ENCODE assay signal across 8 cellular contexts in genomic region chr13:111202745-111203144, GRCh38.
DNase-seq lines count a peak whose midpoint lies in the region; ATAC-seq, FAIRE-seq and TF ChIP-seq lines count a peak whose summit lies in the region.

No MANE protein-coding gene starts in this region.

- no peak overlapping the region for H4K12ac ChIP-seq in trophoblast cell (ENCODE audit: low read depth, low read length)

- H4K91ac ChIP-seq in trophoblast cell (ENCODE audit: low read depth, low read length), result no peak overlapping the region

- H3K4me1 ChIP-seq in PC-3 (ENCODE audit: insufficient read depth, low read length), result no peaks in the 10 kb centered on the region
- peaks cover 10 to 16% of the 10 kb centered on the region in 2 experiments for H3K4me1 ChIP-seq in trophoblast cell (ENCODE audit: control insufficient read depth in 1 of 2, insufficient read depth in 2 of 2, low read length in 2 of 2)
- peaks cover 4 to 28% of the 10 kb centered on the region in 2 donors for H3K4me1 ChIP-seq in small intestine (ENCODE audit: control insufficient read depth in 2 of 2, insufficient read depth in 1 of 2, low read depth in 1 of 2, low read length in 1 of 2)

- no peak overlapping the region for H2AK5ac ChIP-seq in trophoblast cell (ENCODE audit: low read length)

- H3K4me2 ChIP-seq in PC-3 (ENCODE audit: low read length) (no peak overlapping the region), trophoblast cell (ENCODE audit: low read length) (no peak overlapping the region)

- no peaks in the 10 kb centered on the region; the same call in 1 of the 2 replicates for H3K9me3 ChIP-seq in AG04450 (ENCODE audit: control insufficient read depth, insufficient read depth, low read length)
- no peaks in the 10 kb centered on the region for H3K9me3 ChIP-seq in PC-3 (ENCODE audit: low read length)
- peaks cover 1% of the 10 kb centered on the region for H3K9me3 ChIP-seq in trophoblast cell (ENCODE audit: insufficient read depth, low read depth, low read length)
- no peaks in the 10 kb centered on the region for H3K9me3 ChIP-seq in small intestine (ENCODE audit: control insufficient read depth, low read depth)

- no peak overlapping the region for H3K14ac ChIP-seq in trophoblast cell (ENCODE audit: low read length)

- no peak overlapping the region for H3K18ac ChIP-seq in trophoblast cell (ENCODE audit: low read length)

- H3K79me1 ChIP-seq in trophoblast cell (ENCODE audit: low read length), result peaks cover 3% of the 10 kb centered on the region

- BruUV-seq in PC-3 (replicated peaks; lab: Mats Ljungman, UMichigan), result no TSS peak

- H3K4ac ChIP-seq in trophoblast cell (ENCODE audit: low read depth, low read length), result no peak overlapping the region

- POLR2A ChIA-PET in AG04450 (lab: Yijun Ruan, JAX), result interaction anchor here (1.1 kb wide), 1 partner anchor 288 kb away, joined by 4 read pairs; the partner anchor contains the start of gene ANKRD10
- POLR2A ChIA-PET in PC-3 (lab: Charles Lee; ENCODE audit: unreplicated experiment), result no interaction called here

- peaks cover 11% of the 10 kb centered on the region; the same call in 1 of the 2 replicates for H4K20me1 ChIP-seq in PC-3 (ENCODE audit: low read length)

- no peaks in the 10 kb centered on the region for H3K9me2 ChIP-seq in PC-3 (replicated peaks; ENCODE audit: low read length)

- no peak for DNase-seq in AG04450 (ENCODE audit: low read depth, low spot score)
- peak; percentile 18 for DNase-seq in PC-3
- DNase-seq in epithelial cell of esophagus (ENCODE audit: low read depth), result peak; percentile 66
- peak; percentile 66 to 96 for DNase-seq in trophoblast cell
- no peak for DNase-seq in head of caudate nucleus
- DNase-seq in small intestine, result no peak

- no peak overlapping the region for H2BK120ac ChIP-seq in trophoblast cell (ENCODE audit: insufficient read depth, low read length, poor library complexity)

- H3K4me3 ChIP-seq in AG04450 (ENCODE audit: low read depth, low read length) (peak overlapping the region; percentile 17), PC-3 (ENCODE audit: low read length) (no peak overlapping the region), epithelial cell of esophagus (ENCODE audit: low read length) (no peak overlapping the region), trophoblast cell (ENCODE audit: low read depth, low read length) (no peak overlapping the region), small intestine (ENCODE audit: low read depth in 1 of 2, low read length in 2 of 2) (no peak overlapping the region)

- no peak overlapping the region for H3K23ac ChIP-seq in trophoblast cell (ENCODE audit: low read length)

- H2BK12ac ChIP-seq in trophoblast cell (ENCODE audit: low read length), result no peak overlapping the region

- no CpG with 5 or more reads among the region's 1 CpG for WGBS in trophoblast cell (ENCODE audit: extremely low coverage, insufficient coverage, insufficient read length)
- 38 to 74% (median 66%) methylated on average over 1 of the region's 1 CpG for WGBS in small intestine, 3 donors

- peaks cover 68% of the 10 kb centered on the region for H3K79me2 ChIP-seq in PC-3 (ENCODE audit: low read length)
- H3K79me2 ChIP-seq in trophoblast cell (ENCODE audit: control insufficient read depth, insufficient read depth, low read length, poor library complexity), result no peaks in the 10 kb centered on the region

- no peak for TF ChIP-seq CTCF in AG04450 (IDR thresholded peaks at IDR 0.05; ENCODE audit: low read depth, low read length)
- no peak for TF ChIP-seq CTCF in PC-3 (conservative IDR thresholded peaks at IDR 0.05; ENCODE audit: low read depth, low read length)
- TF ChIP-seq CTCF in epithelial cell of esophagus (IDR thresholded peaks at IDR 0.05; ENCODE audit: insufficient read depth, low read depth, low read length, missing control alignments), result no peak

- H3F3A ChIP-seq in PC-3 (ENCODE audit: low read length, unreplicated experiment), result no peaks in the 10 kb centered on the region

- H2BK5ac ChIP-seq in trophoblast cell (ENCODE audit: low read depth, low read length, poor library complexity), result no peak overlapping the region

- no peak overlapping the region for H2AFZ ChIP-seq in PC-3 (ENCODE audit: low read length)
- H2AFZ ChIP-seq in trophoblast cell (ENCODE audit: insufficient read depth, low read length, poor library complexity), result no peak overlapping the region

- CTCF ChIA-PET in AG04450 (lab: Charles Lee) (interaction anchor here (0.6 kb wide), 1 partner anchor 136 kb away, joined by 3 read pairs; no protein-coding TSS in a partner anchor), PC-3 (lab: Charles Lee) (interaction anchor here (0.5 kb wide), 1 partner anchor 136 kb away, joined by 7 read pairs; no protein-coding TSS in a partner anchor)

- no peak overlapping the region for H3K9ac ChIP-seq in PC-3 (ENCODE audit: low read length)
- no peak overlapping the region for H3K9ac ChIP-seq in trophoblast cell (ENCODE audit: low read length)

- H3K27me3 ChIP-seq in AG04450 (ENCODE audit: control insufficient read depth, insufficient read depth, low read length) (no peaks in the 10 kb centered on the region), PC-3 (ENCODE audit: low read length) (no peaks in the 10 kb centered on the region), trophoblast cell (ENCODE audit: insufficient read depth, low read length) (no peaks in the 10 kb centered on the region), small intestine (ENCODE audit: control insufficient read depth in 2 of 2, insufficient read depth in 2 of 2, low read length in 2 of 2) (no peaks in the 10 kb centered on the region)

- intact Hi-C loops in PC-3 (cut with micrococcal nuclease), result no loop called here
- intact Hi-C loops in head of caudate nucleus (cut with DNase I), result no loop called here

- no peak overlapping the region for H4K8ac ChIP-seq in trophoblast cell (ENCODE audit: low read depth, low read length)

- no peak overlapping the region for H3K27ac ChIP-seq in AG04450 (ENCODE audit: low read depth, low read length)
- H3K27ac ChIP-seq in PC-3 (ENCODE audit: low read length), result no peak overlapping the region
- no peak overlapping the region for H3K27ac ChIP-seq in trophoblast cell (ENCODE audit: low read depth, low read length)
- H3K27ac ChIP-seq in small intestine (ENCODE audit: low read depth in 1 of 2, low read length in 1 of 2), result no peak overlapping the region

- ATAC-seq in GM18520 (IDR thresholded peaks at IDR 0.05; ENCODE audit: unreplicated experiment) (peak; percentile 54), HG03025 (IDR thresholded peaks at IDR 0.05; ENCODE audit: low FRiP score, unreplicated experiment) (peak; percentile 42), PC-3 (peak; percentile 20; the same call in 1 of the 2 replicates)

- FAIRE-seq in small intestine (lab: Jason Lieb, UNC), result no peak

- H3K36me3 ChIP-seq in PC-3 (ENCODE audit: low read depth, low read length) (no peaks in the 10 kb centered on the region), trophoblast cell (ENCODE audit: control insufficient read depth in 1 of 2, insufficient read depth in 2 of 2, low read length in 2 of 2) (peaks cover 3 to 4% of the 10 kb centered on the region in 2 experiments), small intestine (ENCODE audit: control insufficient read depth in 2 of 2, insufficient read depth in 2 of 2, low read length in 2 of 2) (peaks cover 0 to 2% of the 10 kb centered on the region in 2 donors)

Comparison
In these comparisons a context has a peak if more than half of its experiments do, and no peak if none do; other contexts are left out.
1. DNase-seq: peak in PC-3 (single experiment), epithelial cell of esophagus (single experiment) and trophoblast cell (2 of 2); none in AG04450 (single experiment), head of caudate nucleus (0 of 42) and small intestine (single experiment).
2. Peak in every context shown above with its lines, with median percentiles within 50 percentile points of each other: ATAC-seq.